Comparison of ENCODE assay signal across 20 cellular contexts in genomic region chr10:112912441-112912911, GRCh38. TPM values are rescaled to one million over a fixed set of nuclear protein-coding genes. Genes with fewer than 3 reads are reported as not detected.
A peak's percentile ranks its signal among the peaks of the same experiment; 100 is the strongest.
DNase-seq lines count a peak whose midpoint lies in the region; ATAC-seq and TF ChIP-seq lines count a peak whose summit lies in the region.
"Had no signal": no experiment of that assay in that cellular context is flagged by ENCODE, and none has a peak within 500 bp of the region (broad histone marks: within the 10 kb centered on the region; RNA-seq: fewer than 3 reads in every experiment).

No MANE protein-coding gene starts in this region.

- no peak overlapping the region for H3K27ac ChIP-seq in fibroblast of lung (ENCODE audit: insufficient read depth, low read length)
- H3K27ac ChIP-seq in dorsolateral prefrontal cortex = no peak overlapping the region
- H3K27ac ChIP-seq: breast epithelium, ovary, WERI-Rb-1 had no signal

- no peaks in the 10 kb centered on the region for H3K79me2 ChIP-seq in fibroblast of lung (ENCODE audit: control insufficient read depth, insufficient read depth, low read length)

- H3K9me3 ChIP-seq in fibroblast of lung (ENCODE audit: control insufficient read depth, insufficient read depth, low read depth, low read length) = no peaks in the 10 kb centered on the region
- H3K9me3 ChIP-seq: breast epithelium, ovary, stomach had no signal

- no peaks in the 10 kb centered on the region for H3K4me1 ChIP-seq in fibroblast of lung (ENCODE audit: control insufficient read depth, extremely low read depth, insufficient read depth, low read length)
- H3K4me1 ChIP-seq: breast epithelium had no signal

- DNase-seq in DMS53 treated with DMSO at 0.1 percent for 48 hours (lab: John Stamatoyannopoulos, UW; ENCODE audit: unreplicated experiment) (peak; percentile 54), LoVo (ENCODE audit: low spot score) (peak; percentile 62), fibroblast of lung (ENCODE audit: low read depth in 2 of 2) (peak; percentile 3 to 35), pulmonary artery endothelial cell (ENCODE audit: low read depth, low spot score) (peak; percentile 24), dorsolateral prefrontal cortex (no peak)
- no peak for DNase-seq in activated CD4-positive, CD25-positive, alpha-beta regulatory T cell (lab: John Stamatoyannopoulos, UW)
- DNase-seq: activated CD8-positive, alpha-beta T cell treated with anti-CD3 and anti-CD28 coated beads, Interleukin-2, amount 10 ng/mL, durations not matched to agents 7 days and 5 days; AML-193; Calu3; left ventricle myocardium superior; NCI-H2029 treated with DMSO at 0.1 percent for 48 hours; NCI-H524 treated with DMSO at 0.1 percent for 48 hours; ovary; SHP77; stimulated activated CD4-positive, alpha-beta T cell treated with anti-CD3 and anti-CD28 coated beads, Interleukin-2, amount 100 ng/mL, for 24 hours; stomach; WERI-Rb-1 had no signal

- H3K4me3 ChIP-seq in fibroblast of lung (replicated peaks in 1 of 4; ENCODE audit: control extremely low read depth in 1 of 4, insufficient read depth in 1 of 4, low read depth in 3 of 4, low read length in 4 of 4) (no peak overlapping the region), dorsolateral prefrontal cortex (no peak overlapping the region)
- H3K4me3 ChIP-seq: breast epithelium, ovary, stomach had no signal

- TF ChIP-seq CTCF in fibroblast of lung (conservative IDR thresholded peaks at IDR 0.05 in 1 of 2, IDR thresholded peaks at IDR 0.05 in 1 of 2; ENCODE audit: low read depth in 1 of 2, low read length in 2 of 2) = no peak
- no peak for TF ChIP-seq CTCF in dorsolateral prefrontal cortex (IDR thresholded peaks at IDR 0.05 in 54 of 56, conservative IDR thresholded peaks at IDR 0.05 in 2 of 56; ENCODE audit: low read depth in 1 of 56, partially characterized antibody in 56 of 56)

- H3K4me2 ChIP-seq in fibroblast of lung (ENCODE audit: extremely low read depth, insufficient read depth, low read length) = no peak overlapping the region

- no peaks in the 10 kb centered on the region for H3K27me3 ChIP-seq in fibroblast of lung (ENCODE audit: control insufficient read depth, insufficient read depth, low read length)
- H3K27me3 ChIP-seq in dorsolateral prefrontal cortex = no peaks in the 10 kb centered on the region
- H3K27me3 ChIP-seq: breast epithelium, ovary, stomach had no signal

- H2AFZ ChIP-seq in fibroblast of lung (ENCODE audit: low read length) = no peak overlapping the region

- no peaks in the 10 kb centered on the region for H3K36me3 ChIP-seq in fibroblast of lung (ENCODE audit: control insufficient read depth, insufficient read depth, low read length)
- H3K36me3 ChIP-seq: breast epithelium, ovary, stomach, WERI-Rb-1 had no signal

- H3K9ac ChIP-seq in fibroblast of lung (ENCODE audit: insufficient read depth, low read length) = no peak overlapping the region

- no peak for ATAC-seq in GM21576 (IDR thresholded peaks at IDR 0.05; ENCODE audit: unreplicated experiment)
- no peak for ATAC-seq in HG03139 (IDR thresholded peaks at IDR 0.05; ENCODE audit: unreplicated experiment)
- ATAC-seq: activated CD8-positive, alpha-beta T cell treated with anti-CD3 and anti-CD28 coated beads, Interleukin-2, amount 10 ng/mL, durations not matched to agents 7 days and 5 days; left ventricle myocardium superior had no signal

- no peaks in the 10 kb centered on the region for H4K20me1 ChIP-seq in fibroblast of lung (ENCODE audit: control insufficient read depth, extremely low read depth, insufficient read depth, low read length)

- intact Hi-C loops in dorsolateral prefrontal cortex (cut with DNase I) = no loop called here

RNA-seq across cellular contexts. Expression of gene TCF7L2, which starts 37.6 kb away (rescaled TPM):
- 4.1 and 5.0 TPM in 2 replicates for total RNA-seq in fibroblast of lung
- 3.4 and 4.7 TPM in 2 replicates for polyA plus RNA-seq in fibroblast of lung
- polyA plus RNA-seq in fibroblast of lung (2012) = 12.4 and 15.6 TPM in 2 replicates
- 14.9 and 19.3 TPM in 2 replicates for polyA minus RNA-seq in fibroblast of lung (ENCODE audit: low replicate concordance)
- 1.9 and 3.1 TPM in 2 replicates for total RNA-seq in pulmonary artery endothelial cell
- 10 to 100 TPM; 15.8 to 51.9 (median 27.4) TPM for total RNA-seq in dorsolateral prefrontal cortex

Comparison
In these comparisons a context has a peak if more than half of its experiments do, and no peak if none do; other contexts are left out.
1. DNase-seq: peak in DMS53 treated with DMSO at 0.1 percent for 48 hours (single experiment), LoVo (single experiment), fibroblast of lung (2 of 2) and pulmonary artery endothelial cell (single experiment); none in activated CD4-positive, CD25-positive, alpha-beta regulatory T cell (0 of 4) and dorsolateral prefrontal cortex (0 of 10).